1 cellular context compared by ENCODE assay signal in genomic region chr4:20589436-20589835, GRCh38.
TF ChIP-seq lines count a peak whose summit lies in the region.

No MANE protein-coding gene starts in this region.

TF ChIP-seq in liver, 16 proteins besides CTCF, POLR2A, EP300 and RAD21 (continued from another document):
- TF ChIP-seq, protein P1, sequence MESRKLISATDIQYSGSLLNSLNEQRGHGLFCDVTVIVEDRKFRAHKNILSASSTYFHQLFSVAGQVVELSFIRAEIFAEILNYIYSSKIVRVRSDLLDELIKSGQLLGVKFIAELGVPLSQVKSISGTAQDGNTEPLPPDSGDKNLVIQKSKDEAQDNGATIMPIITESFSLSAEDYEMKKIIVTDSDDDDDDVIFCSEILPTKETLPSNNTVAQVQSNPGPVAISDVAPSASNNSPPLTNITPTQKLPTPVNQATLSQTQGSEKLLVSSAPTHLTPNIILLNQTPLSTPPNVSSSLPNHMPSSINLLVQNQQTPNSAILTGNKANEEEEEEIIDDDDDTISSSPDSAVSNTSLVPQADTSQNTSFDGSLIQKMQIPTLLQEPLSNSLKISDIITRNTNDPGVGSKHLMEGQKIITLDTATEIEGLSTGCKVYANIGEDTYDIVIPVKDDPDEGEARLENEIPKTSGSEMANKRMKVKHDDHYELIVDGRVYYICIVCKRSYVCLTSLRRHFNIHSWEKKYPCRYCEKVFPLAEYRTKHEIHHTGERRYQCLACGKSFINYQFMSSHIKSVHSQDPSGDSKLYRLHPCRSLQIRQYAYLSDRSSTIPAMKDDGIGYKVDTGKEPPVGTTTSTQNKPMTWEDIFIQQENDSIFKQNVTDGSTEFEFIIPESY (IDR thresholded peaks at IDR 0.05): peak; percentile 67
- peak; percentile 76 to 92 for TF ChIP-seq JUND (IDR thresholded peaks at IDR 0.05)
- TF ChIP-seq YY1 (IDR thresholded peaks at IDR 0.05): peak; percentile 68
- TF ChIP-seq GABPA (IDR thresholded peaks at IDR 0.05 in 1 of 2, conservative IDR thresholded peaks at IDR 0.05 in 1 of 2): peak in 1 of 2 donors; percentile 13
- TF ChIP-seq RXRA (IDR thresholded peaks at IDR 0.05): peak; percentile 91 to 94
- peak; percentile 57 for TF ChIP-seq REST (IDR thresholded peaks at IDR 0.05)
- peak; percentile 73 for TF ChIP-seq FOXA2 (IDR thresholded peaks at IDR 0.05)
- no peak for TF ChIP-seq EGR1 (IDR thresholded peaks at IDR 0.05; ENCODE audit: low read depth in 2 of 2)
- no peak for TF ChIP-seq TAF1 (conservative IDR thresholded peaks at IDR 0.05)
- TF ChIP-seq NR2F2 (IDR thresholded peaks at IDR 0.05): peak; percentile 78
- peak; percentile 76 for TF ChIP-seq FOXA1 (IDR thresholded peaks at IDR 0.05)
